In the genomic region with DNA sequence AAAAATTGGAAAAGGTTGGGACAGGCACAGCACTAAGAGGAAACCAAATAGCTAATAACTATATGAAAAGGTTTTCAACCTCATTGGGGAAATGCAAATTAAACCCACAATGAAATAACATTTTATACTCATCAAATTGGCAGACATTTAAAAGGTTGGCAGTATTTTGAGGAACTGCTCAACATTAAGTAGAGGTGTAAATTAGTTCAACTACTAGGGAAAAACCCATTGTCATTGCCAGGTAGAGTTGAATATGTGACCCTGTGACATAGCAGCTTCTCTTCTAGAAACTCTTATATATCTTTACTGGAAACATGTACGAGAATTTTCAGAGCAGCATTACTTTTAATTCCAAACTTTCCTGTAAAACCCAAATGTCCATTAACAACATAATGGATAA, we compare ENCODE assay signal across 18 cellular contexts.
"Had no signal": no experiment of that assay in that cellular context is flagged by ENCODE, and none has a peak within 500 bp of the region (broad histone marks: within the 10 kb centered on the region; RNA-seq: fewer than 3 reads in every experiment).

No MANE protein-coding gene starts in this region.

- H3K27me3 ChIP-seq: brain microvascular endothelial cell, esophagus muscularis mucosa, hepatocyte, ovary, right lobe of liver, transverse colon, vagina had no signal

- H3K27ac Mint-ChIP-seq: T-helper 2 cell treated with Interferon-gamma antibody and Interleukin-4, amounts not matched to agents 5 μg/mL and 100 μg/mL, for 36 hours had no signal

- H3K9me3 ChIP-seq: esophagus muscularis mucosa, ovary, right lobe of liver, transverse colon, vagina had no signal

- H3K36me3 ChIP-seq: brain microvascular endothelial cell, esophagus muscularis mucosa, ovary, right lobe of liver, transverse colon, vagina had no signal

- DNase-seq: activated effector memory CD4-positive, alpha-beta T cell treated with Interleukin-2 at 50 U/mL for 16 hours; anterior cingulate cortex; brain microvascular endothelial cell; effector CD4-positive, alpha-beta T cell; islet precursor cell; mammary epithelial cell; naive thymus-derived CD4-positive, alpha-beta T cell; ovary; right lobe of liver; transverse colon had no signal

- H3K27me3 Mint-ChIP-seq: central memory CD8-positive, alpha-beta T cell; naive thymus-derived CD4-positive, alpha-beta T cell had no signal

- ATAC-seq: activated CD4-positive, CD25-positive, alpha-beta regulatory T cell treated with anti-CD3 and anti-CD28 coated beads, Interleukin-2, amount 50 U/mL, for 24 hours; left lobe of liver; naive thymus-derived CD4-positive, alpha-beta T cell had no signal

- H3K9me3 Mint-ChIP-seq: central memory CD8-positive, alpha-beta T cell; T-helper 2 cell treated with Interferon-gamma antibody and Interleukin-4, amounts not matched to agents 5 μg/mL and 100 μg/mL, for 36 hours had no signal

- H3K27ac ChIP-seq: brain microvascular endothelial cell, esophagus muscularis mucosa, ovary, right lobe of liver, vagina had no signal

- H3K4me3 ChIP-seq: coronary artery, esophagus muscularis mucosa, hepatocyte, ovary, right lobe of liver, transverse colon, vagina had no signal

- H3K4me3 Mint-ChIP-seq: central memory CD8-positive, alpha-beta T cell; T-helper 2 cell treated with Interferon-gamma antibody and Interleukin-4, amounts not matched to agents 5 μg/mL and 100 μg/mL, for 36 hours had no signal

- H2AFZ ChIP-seq: hepatocyte had no signal
